ENCODE assay signal across 1 cellular context in genomic region chr10:97686962-97687784, GRCh38.
TF ChIP-seq lines count a peak whose summit lies in the region.

A gene with protein sequence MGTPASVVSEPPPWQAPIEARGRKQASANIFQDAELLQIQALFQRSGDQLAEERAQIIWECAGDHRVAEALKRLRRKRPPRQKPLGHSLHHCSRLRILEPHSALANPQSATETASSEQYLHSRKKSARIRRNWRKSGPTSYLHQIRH (minus strand): TSS chr10:97687241. CDS start chr10:97679905, 7,336 bp downstream.

TF ChIP-seq in HepG2, 621 proteins besides CTCF, POLR2A, EP300 and RAD21 (continued from another document and continues in another):
- TF ChIP-seq, protein P1, sequence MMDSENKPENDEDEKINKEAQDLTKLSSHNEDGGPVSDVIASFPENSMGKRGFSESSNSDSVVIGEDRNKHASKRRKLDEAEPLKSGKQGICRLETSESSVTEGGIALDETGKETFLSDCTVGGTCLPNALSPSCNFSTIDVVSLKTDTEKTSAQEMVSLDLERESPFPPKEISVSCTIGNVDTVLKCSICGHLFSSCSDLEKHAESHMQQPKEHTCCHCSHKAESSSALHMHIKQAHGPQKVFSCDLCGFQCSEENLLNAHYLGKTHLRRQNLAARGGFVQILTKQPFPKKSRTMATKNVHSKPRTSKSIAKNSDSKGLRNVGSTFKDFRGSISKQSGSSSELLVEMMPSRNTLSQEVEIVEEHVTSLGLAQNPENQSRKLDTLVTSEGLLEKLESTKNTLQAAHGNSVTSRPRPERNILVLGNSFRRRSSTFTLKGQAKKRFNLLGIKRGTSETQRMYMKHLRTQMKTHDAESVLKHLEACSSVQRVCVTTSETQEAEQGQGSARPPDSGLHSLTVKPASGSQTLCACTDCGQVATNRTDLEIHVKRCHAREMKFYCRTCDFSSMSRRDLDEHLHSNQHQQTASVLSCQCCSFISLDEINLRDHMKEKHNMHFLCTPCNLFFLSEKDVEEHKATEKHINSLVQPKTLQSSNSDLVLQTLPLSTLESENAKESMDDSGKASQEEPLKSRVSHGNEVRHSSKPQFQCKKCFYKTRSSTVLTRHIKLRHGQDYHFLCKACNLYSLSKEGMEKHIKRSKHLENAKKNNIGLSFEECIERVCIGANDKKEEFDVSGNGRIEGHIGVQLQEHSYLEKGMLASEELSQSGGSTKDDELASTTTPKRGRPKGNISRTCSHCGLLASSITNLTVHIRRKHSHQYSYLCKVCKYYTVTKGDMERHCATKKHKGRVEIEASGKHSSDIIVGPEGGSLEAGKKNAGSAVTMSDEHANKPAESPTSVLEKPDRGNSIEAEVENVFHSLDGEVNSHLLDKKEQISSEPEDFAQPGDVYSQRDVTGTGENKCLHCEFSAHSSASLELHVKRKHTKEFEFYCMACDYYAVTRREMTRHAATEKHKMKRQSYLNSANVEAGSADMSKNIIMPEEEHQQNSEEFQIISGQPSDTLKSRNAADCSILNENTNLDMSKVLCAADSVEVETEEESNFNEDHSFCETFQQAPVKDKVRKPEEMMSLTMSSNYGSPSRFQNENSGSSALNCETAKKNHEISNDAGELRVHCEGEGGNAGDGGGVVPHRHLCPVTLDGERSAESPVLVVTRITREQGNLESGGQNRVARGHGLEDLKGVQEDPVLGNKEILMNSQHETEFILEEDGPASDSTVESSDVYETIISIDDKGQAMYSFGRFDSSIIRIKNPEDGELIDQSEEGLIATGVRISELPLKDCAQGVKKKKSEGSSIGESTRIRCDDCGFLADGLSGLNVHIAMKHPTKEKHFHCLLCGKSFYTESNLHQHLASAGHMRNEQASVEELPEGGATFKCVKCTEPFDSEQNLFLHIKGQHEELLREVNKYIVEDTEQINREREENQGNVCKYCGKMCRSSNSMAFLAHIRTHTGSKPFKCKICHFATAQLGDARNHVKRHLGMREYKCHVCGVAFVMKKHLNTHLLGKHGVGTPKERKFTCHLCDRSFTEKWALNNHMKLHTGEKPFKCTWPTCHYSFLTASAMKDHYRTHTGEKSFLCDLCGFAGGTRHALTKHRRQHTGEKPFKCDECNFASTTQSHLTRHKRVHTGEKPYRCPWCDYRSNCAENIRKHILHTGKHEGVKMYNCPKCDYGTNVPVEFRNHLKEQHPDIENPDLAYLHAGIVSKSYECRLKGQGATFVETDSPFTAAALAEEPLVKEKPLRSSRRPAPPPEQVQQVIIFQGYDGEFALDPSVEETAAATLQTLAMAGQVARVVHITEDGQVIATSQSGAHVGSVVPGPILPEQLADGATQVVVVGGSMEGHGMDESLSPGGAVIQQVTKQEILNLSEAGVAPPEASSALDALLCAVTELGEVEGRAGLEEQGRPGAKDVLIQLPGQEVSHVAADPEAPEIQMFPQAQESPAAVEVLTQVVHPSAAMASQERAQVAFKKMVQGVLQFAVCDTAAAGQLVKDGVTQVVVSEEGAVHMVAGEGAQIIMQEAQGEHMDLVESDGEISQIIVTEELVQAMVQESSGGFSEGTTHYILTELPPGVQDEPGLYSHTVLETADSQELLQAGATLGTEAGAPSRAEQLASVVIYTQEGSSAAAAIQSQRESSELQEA (CRISPR knock-in tag; IDR thresholded peaks at IDR 0.05; ENCODE audit: not compliant biosample characterization), result peak; percentile 89
- TF ChIP-seq MYNN (CRISPR knock-in tag; IDR thresholded peaks at IDR 0.05; ENCODE audit: low read depth) (no peak), PRDM15 (CRISPR knock-in tag; IDR thresholded peaks at IDR 0.05) (no peak), ZNF724P (CRISPR knock-in tag; IDR thresholded peaks at IDR 0.05; ENCODE audit: borderline replicate concordance) (peak; percentile 97), ZNF253 (CRISPR knock-in tag; IDR thresholded peaks at IDR 0.05; ENCODE audit: borderline replicate concordance) (peak; percentile 44; the same call in 1 of the 2 replicates), SRSF1 (optimal IDR thresholded peaks at IDR 0.05; ENCODE audit: low read depth, low read length) (no peak), XRCC5 (optimal IDR thresholded peaks at IDR 0.05; ENCODE audit: low read length) (peak; percentile 75), NFYB (CRISPR knock-in tag; IDR thresholded peaks at IDR 0.05) (peak; percentile 75), SP140L (CRISPR knock-in tag; IDR thresholded peaks at IDR 0.05; ENCODE audit: borderline replicate concordance) (no peak; the same call in 1 of the 2 replicates), FOXK2 (IDR thresholded peaks at IDR 0.05) (no peak), POLR2AphosphoS5 (IDR thresholded peaks at IDR 0.05; ENCODE audit: low read depth, low read length) (peak; percentile 82), CEBPG (CRISPR knock-in tag; IDR thresholded peaks at IDR 0.05) (peak; percentile 48), ZNF138 (CRISPR knock-in tag; IDR thresholded peaks at IDR 0.05; ENCODE audit: low read depth) (peak; percentile 79; the same call in 1 of the 2 replicates), SRSF4 (IDR thresholded peaks at IDR 0.05; ENCODE audit: low read depth, low read length, poor library complexity, severe bottlenecking) (no peak), HMGXB4 (CRISPR knock-in tag; IDR thresholded peaks at IDR 0.05; ENCODE audit: borderline replicate concordance in 1 of 2, low read depth in 1 of 2) (peak in 1 of 2 experiments; percentile 69; a peak in 3 of 4 replicates), MZF1 (CRISPR knock-in tag; IDR thresholded peaks at IDR 0.05; ENCODE audit: borderline replicate concordance) (no peak), ZKSCAN1 (IDR thresholded peaks at IDR 0.05; ENCODE audit: low read length) (no peak), ATF7-NPFF (CRISPR knock-in tag; IDR thresholded peaks at IDR 0.05; ENCODE audit: low read depth) (peak; percentile 98), ZNF24 (IDR thresholded peaks at IDR 0.05) (0 out of 2 replicates have a peak, but pooled peaks have one; percentile 30), ZNF329 (CRISPR knock-in tag; IDR thresholded peaks at IDR 0.05; ENCODE audit: low read depth) (peak; percentile 27; the same call in 1 of the 2 replicates), CBX2 (IDR thresholded peaks at IDR 0.05; ENCODE audit: low read depth, low read length) (no peak), CBX2 (CRISPR knock-in tag; IDR thresholded peaks at IDR 0.05; ENCODE audit: low read depth) (0 out of 2 replicates have a peak, but pooled peaks have one; percentile 52), HIVEP1 (CRISPR knock-in tag; IDR thresholded peaks at IDR 0.05) (peak; percentile 85), ZNF772 (CRISPR knock-in tag; IDR thresholded peaks at IDR 0.05) (peak; percentile 9; the same call in 1 of the 2 replicates)
- TF ChIP-seq, protein P2, sequence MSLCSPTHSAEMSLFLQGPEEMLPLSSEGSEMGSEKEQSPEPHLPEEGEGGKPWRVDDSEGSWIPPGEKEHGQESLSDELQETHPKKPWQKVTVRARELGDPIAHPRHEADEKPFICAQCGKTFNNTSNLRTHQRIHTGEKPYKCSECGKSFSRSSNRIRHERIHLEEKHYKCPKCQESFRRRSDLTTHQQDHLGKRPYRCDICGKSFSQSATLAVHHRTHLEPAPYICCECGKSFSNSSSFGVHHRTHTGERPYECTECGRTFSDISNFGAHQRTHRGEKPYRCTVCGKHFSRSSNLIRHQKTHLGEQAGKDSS (CRISPR knock-in tag; IDR thresholded peaks at IDR 0.05; ENCODE audit: borderline replicate concordance, low read depth), result peak; percentile 78
- TF ChIP-seq, protein P3, sequence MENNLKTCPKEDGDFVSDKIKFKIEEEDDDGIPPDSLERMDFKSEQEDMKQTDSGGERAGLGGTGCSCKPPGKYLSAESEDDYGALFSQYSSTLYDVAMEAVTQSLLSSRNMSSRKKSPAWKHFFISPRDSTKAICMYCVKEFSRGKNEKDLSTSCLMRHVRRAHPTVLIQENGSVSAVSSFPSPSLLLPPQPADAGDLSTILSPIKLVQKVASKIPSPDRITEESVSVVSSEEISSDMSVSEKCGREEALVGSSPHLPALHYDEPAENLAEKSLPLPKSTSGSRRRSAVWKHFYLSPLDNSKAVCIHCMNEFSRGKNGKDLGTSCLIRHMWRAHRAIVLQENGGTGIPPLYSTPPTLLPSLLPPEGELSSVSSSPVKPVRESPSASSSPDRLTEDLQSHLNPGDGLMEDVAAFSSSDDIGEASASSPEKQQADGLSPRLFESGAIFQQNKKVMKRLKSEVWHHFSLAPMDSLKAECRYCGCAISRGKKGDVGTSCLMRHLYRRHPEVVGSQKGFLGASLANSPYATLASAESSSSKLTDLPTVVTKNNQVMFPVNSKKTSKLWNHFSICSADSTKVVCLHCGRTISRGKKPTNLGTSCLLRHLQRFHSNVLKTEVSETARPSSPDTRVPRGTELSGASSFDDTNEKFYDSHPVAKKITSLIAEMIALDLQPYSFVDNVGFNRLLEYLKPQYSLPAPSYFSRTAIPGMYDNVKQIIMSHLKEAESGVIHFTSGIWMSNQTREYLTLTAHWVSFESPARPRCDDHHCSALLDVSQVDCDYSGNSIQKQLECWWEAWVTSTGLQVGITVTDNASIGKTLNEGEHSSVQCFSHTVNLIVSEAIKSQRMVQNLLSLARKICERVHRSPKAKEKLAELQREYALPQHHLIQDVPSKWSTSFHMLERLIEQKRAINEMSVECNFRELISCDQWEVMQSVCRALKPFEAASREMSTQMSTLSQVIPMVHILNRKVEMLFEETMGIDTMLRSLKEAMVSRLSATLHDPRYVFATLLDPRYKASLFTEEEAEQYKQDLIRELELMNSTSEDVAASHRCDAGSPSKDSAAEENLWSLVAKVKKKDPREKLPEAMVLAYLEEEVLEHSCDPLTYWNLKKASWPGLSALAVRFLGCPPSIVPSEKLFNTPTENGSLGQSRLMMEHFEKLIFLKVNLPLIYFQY (CRISPR knock-in tag; IDR thresholded peaks at IDR 0.05; ENCODE audit: borderline replicate concordance), result peak; percentile 86
- TF ChIP-seq, protein P4, sequence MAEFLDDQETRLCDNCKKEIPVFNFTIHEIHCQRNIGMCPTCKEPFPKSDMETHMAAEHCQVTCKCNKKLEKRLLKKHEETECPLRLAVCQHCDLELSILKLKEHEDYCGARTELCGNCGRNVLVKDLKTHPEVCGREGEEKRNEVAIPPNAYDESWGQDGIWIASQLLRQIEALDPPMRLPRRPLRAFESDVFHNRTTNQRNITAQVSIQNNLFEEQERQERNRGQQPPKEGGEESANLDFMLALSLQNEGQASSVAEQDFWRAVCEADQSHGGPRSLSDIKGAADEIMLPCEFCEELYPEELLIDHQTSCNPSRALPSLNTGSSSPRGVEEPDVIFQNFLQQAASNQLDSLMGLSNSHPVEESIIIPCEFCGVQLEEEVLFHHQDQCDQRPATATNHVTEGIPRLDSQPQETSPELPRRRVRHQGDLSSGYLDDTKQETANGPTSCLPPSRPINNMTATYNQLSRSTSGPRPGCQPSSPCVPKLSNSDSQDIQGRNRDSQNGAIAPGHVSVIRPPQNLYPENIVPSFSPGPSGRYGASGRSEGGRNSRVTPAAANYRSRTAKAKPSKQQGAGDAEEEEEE (CRISPR knock-in tag; IDR thresholded peaks at IDR 0.05; ENCODE audit: borderline replicate concordance), result no peak
- TF ChIP-seq, protein P5, sequence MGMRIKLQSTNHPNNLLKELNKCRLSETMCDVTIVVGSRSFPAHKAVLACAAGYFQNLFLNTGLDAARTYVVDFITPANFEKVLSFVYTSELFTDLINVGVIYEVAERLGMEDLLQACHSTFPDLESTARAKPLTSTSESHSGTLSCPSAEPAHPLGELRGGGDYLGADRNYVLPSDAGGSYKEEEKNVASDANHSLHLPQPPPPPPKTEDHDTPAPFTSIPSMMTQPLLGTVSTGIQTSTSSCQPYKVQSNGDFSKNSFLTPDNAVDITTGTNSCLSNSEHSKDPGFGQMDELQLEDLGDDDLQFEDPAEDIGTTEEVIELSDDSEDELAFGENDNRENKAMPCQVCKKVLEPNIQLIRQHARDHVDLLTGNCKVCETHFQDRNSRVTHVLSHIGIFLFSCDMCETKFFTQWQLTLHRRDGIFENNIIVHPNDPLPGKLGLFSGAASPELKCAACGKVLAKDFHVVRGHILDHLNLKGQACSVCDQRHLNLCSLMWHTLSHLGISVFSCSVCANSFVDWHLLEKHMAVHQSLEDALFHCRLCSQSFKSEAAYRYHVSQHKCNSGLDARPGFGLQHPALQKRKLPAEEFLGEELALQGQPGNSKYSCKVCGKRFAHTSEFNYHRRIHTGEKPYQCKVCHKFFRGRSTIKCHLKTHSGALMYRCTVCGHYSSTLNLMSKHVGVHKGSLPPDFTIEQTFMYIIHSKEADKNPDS (CRISPR knock-in tag; IDR thresholded peaks at IDR 0.05), result no peak; the same call in 1 of the 2 replicates
